ENCODE assay signal across 11 cellular contexts in the genomic region with DNA sequence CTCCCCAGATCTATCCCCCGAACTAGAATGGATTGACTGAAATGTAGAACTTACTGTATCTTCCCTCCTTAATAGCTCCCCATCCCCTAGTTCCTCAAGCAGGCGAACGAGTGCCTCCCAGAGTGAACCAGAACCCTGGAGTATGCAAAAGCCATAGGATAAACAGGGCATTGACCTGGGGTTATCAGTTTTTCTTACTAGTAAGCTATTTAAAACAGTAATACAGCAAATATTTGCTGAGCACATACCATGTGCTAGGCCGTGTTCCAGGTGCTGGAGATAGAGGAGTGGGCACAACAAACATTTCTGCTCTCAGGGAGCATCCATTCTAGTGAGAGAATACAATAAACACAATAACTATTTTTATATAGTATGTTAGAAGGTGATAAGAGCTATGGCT. TPM values are rescaled to one million over a fixed set of nuclear protein-coding genes. Genes with fewer than 3 reads are reported as not detected.
DNase-seq lines count a peak whose midpoint lies in the region; ATAC-seq, FAIRE-seq and TF ChIP-seq lines count a peak whose summit lies in the region.
"Had no signal": no experiment of that assay in that cellular context is flagged by ENCODE, and none has a peak within 500 bp of the region (broad histone marks: within the 10 kb centered on the region; RNA-seq: fewer than 3 reads in every experiment).

No MANE protein-coding gene starts in this region.

- H3K9me2 ChIP-seq in GM23338 (ENCODE audit: insufficient read depth) = no peaks in the 10 kb centered on the region

- H3F3A ChIP-seq in GM23338 (replicated peaks; ENCODE audit: low read depth) = no peaks in the 10 kb centered on the region

- TF ChIP-seq CTCF in GM23338 (conservative IDR thresholded peaks at IDR 0.05; ENCODE audit: low read depth in 2 of 2) (no peak), keratinocyte (optimal IDR thresholded peaks at IDR 0.05 in 1 of 3, IDR thresholded peaks at IDR 0.05 in 1 of 3, conservative IDR thresholded peaks at IDR 0.05 in 1 of 3; ENCODE audit: extremely low read depth in 1 of 3, insufficient read depth in 2 of 3, low read length in 3 of 3) (no peak), tibial artery (IDR thresholded peaks at IDR 0.05) (no peak)

- H3K9ac ChIP-seq in keratinocyte (ENCODE audit: control insufficient read depth, extremely low read depth, insufficient read depth, low read length) = no peak overlapping the region

- H3K36me3 Mint-ChIP-seq in GM23338 (ENCODE audit: low read depth) = peaks cover 58% of the 10 kb centered on the region
- peaks cover 56% of the 10 kb centered on the region for H3K36me3 Mint-ChIP-seq in activated CD4-positive, alpha-beta memory T cell treated with anti-CD3 and anti-CD28 coated beads for 36 hours

- peak overlapping the region; percentile 96 for H3K4me3 ChIP-seq in ACC112 (ENCODE audit: low read depth, low read length)
- H3K4me3 ChIP-seq in GM23338 = 0 out of 2 replicates have a peak overlapping the region, but pooled peaks have one; percentile 84
- H3K4me3 ChIP-seq in keratinocyte (ENCODE audit: control insufficient read depth in 2 of 3, extremely low read depth in 1 of 3, insufficient read depth in 2 of 3, low read depth in 1 of 3, low read length in 3 of 3) = peak overlapping the region in 2 of 3 experiments; percentile 65 to 72
- no peak overlapping the region for H3K4me3 ChIP-seq in tibial artery

- H3K4me1 ChIP-seq in ACC112 (ENCODE audit: control insufficient read depth, insufficient read depth, low read length, unreplicated experiment) = peaks cover 25% of the 10 kb centered on the region
- no peaks in the 10 kb centered on the region; the same call in 1 of the 2 replicates for H3K4me1 ChIP-seq in GM23338 (ENCODE audit: insufficient read depth)
- peaks cover 30% of the 10 kb centered on the region for H3K4me1 ChIP-seq in keratinocyte (ENCODE audit: control insufficient read depth, extremely low read depth, insufficient read depth, low read length)
- peaks cover 0 to 58% (median 27%) of the 10 kb centered on the region in 4 donors for H3K4me1 ChIP-seq in tibial artery

- peaks cover 15% of the 10 kb centered on the region; the same call in 2 of the 3 replicates for H3K4me1 Mint-ChIP-seq in GM23338
- H3K4me1 Mint-ChIP-seq in activated CD4-positive, alpha-beta memory T cell treated with anti-CD3 and anti-CD28 coated beads for 36 hours (ENCODE audit: low read depth) = peaks cover 60% of the 10 kb centered on the region

- FAIRE-seq in keratinocyte (lab: Jason Lieb, UNC) = no peak

- H3K27ac ChIP-seq in ACC112 (ENCODE audit: low read depth, low read length) = no peak overlapping the region
- no peak overlapping the region for H3K27ac ChIP-seq in GM23338 (ENCODE audit: low read depth)
- H3K27ac ChIP-seq in keratinocyte (ENCODE audit: control insufficient read depth, insufficient read depth, low read length) = no peak overlapping the region
- H3K27ac ChIP-seq in tibial artery = no peak overlapping the region

- intact Hi-C loops in activated CD4-positive, alpha-beta memory T cell treated with anti-CD3 and anti-CD28 coated beads for 36 hours (cut with micrococcal nuclease) = loop anchor here (5.0 to 10.0 kb wide), 3 partner anchors 299 to 541 kb away; partner anchors contain the start of genes IL7R and SLC1A3
- intact Hi-C loops in tibial artery (cut with DNase I; ENCODE audit: low total_unique reads) = loop anchor here (10.0 kb wide), 1 partner anchor 81 kb away; no protein-coding TSS in a partner anchor

- H3K79me2 ChIP-seq in ACC112 (ENCODE audit: control insufficient read depth, insufficient read depth, low read length, unreplicated experiment) = peaks cover 51% of the 10 kb centered on the region
- peaks cover 46% of the 10 kb centered on the region for H3K79me2 ChIP-seq in GM23338 (replicated peaks; ENCODE audit: insufficient read depth)
- H3K79me2 ChIP-seq in keratinocyte (ENCODE audit: control insufficient read depth, insufficient read depth, low read length) = peaks cover 44% of the 10 kb centered on the region

- POLR2A ChIA-PET in activated CD4-positive, alpha-beta memory T cell treated with anti-CD3 and anti-CD28 coated beads for 36 hours (lab: Charles Lee) = no interaction called here

- H3K27me3 Mint-ChIP-seq in GM23338 (ENCODE audit: insufficient read depth, low read depth, poor library complexity) = no peaks in the 10 kb centered on the region
- no peaks in the 10 kb centered on the region for H3K27me3 Mint-ChIP-seq in activated CD4-positive, alpha-beta memory T cell treated with anti-CD3 and anti-CD28 coated beads for 36 hours

- H3K9me1 ChIP-seq in keratinocyte (ENCODE audit: control insufficient read depth, extremely low read depth, insufficient read depth, low read length) = no peaks in the 10 kb centered on the region

- H3K36me3 ChIP-seq in ACC112 (ENCODE audit: insufficient read depth, low read length) (peaks cover 18% of the 10 kb centered on the region; the same call in 1 of the 2 replicates), GM23338 (ENCODE audit: insufficient read depth) (peaks cover 13% of the 10 kb centered on the region; the same call in 1 of the 2 replicates), keratinocyte (ENCODE audit: control insufficient read depth in 2 of 2, extremely low read depth in 1 of 2, insufficient read depth in 2 of 2, low read length in 2 of 2) (peaks cover 0 to 8% of the 10 kb centered on the region in 2 experiments), tibial artery (peaks cover 0 to 29% (median 5%) of the 10 kb centered on the region in 3 donors)

- DNase-seq in GM23338 (ENCODE audit: low spot score) (no peak), keratinocyte (ENCODE audit: low read depth, low spot score) (no peak), T1000 (lab: John Stamatoyannopoulos, UW) (no peak), tibial artery (no peak)
- no peak for DNase-seq in activated CD4-positive, alpha-beta memory T cell treated with anti-CD3 and anti-CD28 coated beads for 36 hours
- DNase-seq: anterior cingulate cortex, NCI-H526 treated with DMSO at 0.1 percent for 48 hours had no signal

- H3K27me3 ChIP-seq in ACC112 (ENCODE audit: insufficient read depth, low read length) (no peaks in the 10 kb centered on the region), GM23338 (ENCODE audit: insufficient read depth) (no peaks in the 10 kb centered on the region), keratinocyte (ENCODE audit: control insufficient read depth, extremely low read depth, insufficient read depth, low read length) (no peaks in the 10 kb centered on the region), tibial artery (no peaks in the 10 kb centered on the region)

- H3K9me3 Mint-ChIP-seq in GM23338 = no peaks in the 10 kb centered on the region
- no peaks in the 10 kb centered on the region for H3K9me3 Mint-ChIP-seq in activated CD4-positive, alpha-beta memory T cell treated with anti-CD3 and anti-CD28 coated beads for 36 hours

- no peak overlapping the region for H3K27ac Mint-ChIP-seq in GM23338
- no peak overlapping the region for H3K27ac Mint-ChIP-seq in activated CD4-positive, alpha-beta memory T cell treated with anti-CD3 and anti-CD28 coated beads for 36 hours

- dilution Hi-C loops in keratinocyte (cut with MboI; ENCODE audit: extremely low pct_ligation_motif_present, low sequenced_read_pairs) = no loop called here

- H3K9me3 ChIP-seq in keratinocyte (ENCODE audit: control insufficient read depth, low read depth, low read length) = no peaks in the 10 kb centered on the region
- no peaks in the 10 kb centered on the region for H3K9me3 ChIP-seq in tibial artery

- H3K4me2 ChIP-seq in GM23338 = no peak overlapping the region
- H3K4me2 ChIP-seq in keratinocyte (ENCODE audit: control insufficient read depth, extremely low read depth, insufficient read depth, low read depth, low read length) = peak overlapping the region; percentile 95

- H2AFZ ChIP-seq in ACC112 (ENCODE audit: low read length, unreplicated experiment) (no peak overlapping the region), GM23338 (no peak overlapping the region), keratinocyte (ENCODE audit: control insufficient read depth, low read length) (no peak overlapping the region)

- ATAC-seq in GM23338 (no peak), GM19452 (IDR thresholded peaks at IDR 0.05; ENCODE audit: unreplicated experiment) (no peak), HG03521 (IDR thresholded peaks at IDR 0.05; ENCODE audit: unreplicated experiment) (no peak)
- ATAC-seq: esophagus mucosa had no signal

- CTCF ChIA-PET in activated CD4-positive, alpha-beta memory T cell treated with anti-CD3 and anti-CD28 coated beads for 36 hours (lab: Charles Lee) = interaction anchor here (2.2 kb wide), 1 partner anchor 88 kb away, joined by 7 read pairs; the partner anchor contains the start of gene NADK2

- no peaks in the 10 kb centered on the region; the same call in 1 of the 2 replicates for H4K20me1 ChIP-seq in GM23338 (replicated peaks; ENCODE audit: insufficient read depth)
- no peaks in the 10 kb centered on the region for H4K20me1 ChIP-seq in keratinocyte (ENCODE audit: control insufficient read depth, extremely low read depth, insufficient read depth, low read length)

- peak overlapping the region; percentile 98 for H3K4me3 Mint-ChIP-seq in GM23338
- H3K4me3 Mint-ChIP-seq in activated CD4-positive, alpha-beta memory T cell treated with anti-CD3 and anti-CD28 coated beads for 36 hours = peak overlapping the region; percentile 65

RNA-seq across cellular contexts. Expression of gene SKP2, which starts 1.8 kb away (rescaled TPM):
- 75.6 and 97.9 TPM in 2 replicates for total RNA-seq in GM23338 (2014; rRNA removed; shearing (Covaris generic))
- 63.5 and 66.6 TPM in 2 replicates for polyA plus RNA-seq in GM23338 (2016; fragmentation: Nextera tagmentation; extraction: Ambion mirVana)
- total RNA-seq in activated CD4-positive, alpha-beta memory T cell treated with anti-CD3 and anti-CD28 coated beads for 36 hours = 10 to 100 TPM; 33.1 to 34.7 TPM
- 28.3 to 35.3 TPM (median 34.6 TPM) in 3 replicates for polyA plus RNA-seq in keratinocyte
- 7.8 TPM for polyA plus RNA-seq in keratinocyte (2011; ENCODE audit: low read depth)
- polyA plus RNA-seq in keratinocyte (2011; cell fraction: cytosol; rRNA removed) = 26.9 and 29.9 TPM in 2 replicates
- 26.6 and 34.8 TPM in 2 replicates for polyA plus RNA-seq in keratinocyte (2011; cell fraction: nucleus; rRNA removed)
- 7.8 and 24.8 TPM in 2 replicates for polyA plus RNA-seq in keratinocyte (2012; ENCODE audit: low replicate concordance)
- polyA minus RNA-seq in keratinocyte = 42.1 to 84.4 TPM (median 67.8 TPM) in 3 replicates
- polyA minus RNA-seq in keratinocyte (2011; cell fraction: cytosol; rRNA and poly(A)+ RNA removed) = 33.6 TPM
- 24.4 and 40.3 TPM in 2 replicates for polyA minus RNA-seq in keratinocyte (2011; cell fraction: nucleus; rRNA and poly(A)+ RNA removed)

RNA-seq across cellular contexts. Expression of gene LMBRD2, which starts 2.0 kb away (rescaled TPM):
- total RNA-seq in GM23338 (2014; rRNA removed; shearing (Covaris generic)) = 6.2 and 6.4 TPM in 2 replicates
- polyA plus RNA-seq in GM23338 (2016; fragmentation: Nextera tagmentation; extraction: Ambion mirVana) (3.2 and 4.4 TPM in 2 replicates), keratinocyte (1.8 to 5.0 TPM (median 4.7 TPM) in 3 replicates)
- total RNA-seq in activated CD4-positive, alpha-beta memory T cell treated with anti-CD3 and anti-CD28 coated beads for 36 hours = 10 to 100 TPM in 1 of 2 experiments, 1 to 10 TPM in 1; 8.1 to 10.0 TPM
- 76.1 TPM for polyA plus RNA-seq in keratinocyte (2011; ENCODE audit: low read depth)
- polyA plus RNA-seq in keratinocyte (2011; cell fraction: cytosol; rRNA removed) = 1.4 and 2.4 TPM in 2 replicates
- polyA plus RNA-seq in keratinocyte (2011; cell fraction: nucleus; rRNA removed) = 5.2 and 7.7 TPM in 2 replicates
- polyA plus RNA-seq in keratinocyte (2012; ENCODE audit: low replicate concordance) = 2.1 and 4.8 TPM in 2 replicates
- 3.3 to 9.2 TPM (median 7.7 TPM) in 3 replicates for polyA minus RNA-seq in keratinocyte
- polyA minus RNA-seq in keratinocyte (2011; cell fraction: cytosol; rRNA and poly(A)+ RNA removed) = 3.6 TPM
- 12.9 and 21.0 TPM in 2 replicates for polyA minus RNA-seq in keratinocyte (2011; cell fraction: nucleus; rRNA and poly(A)+ RNA removed)

Comparison
In these comparisons a context has a peak if more than half of its experiments do, and no peak if none do; other contexts are left out.
1. H3K4me3 ChIP-seq: peak in ACC112 (single experiment), GM23338 (single experiment) and keratinocyte (2 of 3); none in tibial artery (0 of 2).